ENCODE assay signal across 8 cellular contexts in the genomic region with DNA sequence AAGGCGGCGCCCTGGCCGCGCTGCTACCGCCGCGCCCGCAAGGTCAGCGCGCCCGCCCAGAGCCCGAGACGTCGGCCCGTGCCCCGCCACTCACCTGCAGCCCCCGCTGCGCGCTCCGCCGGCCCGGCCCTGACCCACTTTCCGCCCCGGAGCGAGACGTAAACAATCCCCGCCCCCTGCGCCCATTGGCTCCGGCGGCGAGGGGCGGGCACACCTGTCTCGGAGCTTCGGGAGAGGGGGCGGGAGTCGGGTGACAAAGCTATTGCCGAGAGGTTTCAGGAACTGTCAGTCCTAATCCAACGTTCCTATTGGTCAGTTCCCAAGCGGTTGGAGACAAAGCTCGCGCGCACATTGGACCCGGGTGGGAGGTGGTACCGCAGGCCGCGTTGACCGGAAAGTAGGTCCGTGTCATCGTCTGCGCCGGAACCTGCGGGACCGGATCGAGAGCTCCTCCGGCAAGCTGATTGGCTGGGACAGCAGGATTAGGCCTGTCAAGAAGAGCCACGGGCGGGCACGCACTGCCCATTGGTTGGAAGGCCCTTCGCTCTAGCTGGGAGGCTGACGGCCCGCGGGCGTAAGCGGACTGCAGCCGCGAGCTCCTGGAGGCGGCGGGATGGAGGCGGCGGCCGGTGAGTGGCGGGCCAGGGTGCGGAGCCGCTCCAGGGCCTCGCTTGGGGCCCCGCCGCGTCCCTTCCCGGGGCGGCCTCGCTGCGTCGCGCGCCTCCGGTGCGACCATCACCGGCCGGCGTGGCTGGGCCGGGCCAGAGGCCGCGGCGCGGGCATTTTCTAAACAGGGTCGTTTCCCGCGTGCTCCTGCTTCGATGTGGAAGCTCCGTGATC. TPM values are rescaled to one million over a fixed set of nuclear protein-coding genes. Genes with fewer than 3 reads are reported as not detected.
DNase-seq lines count a peak whose midpoint lies in the region; ATAC-seq and TF ChIP-seq lines count a peak whose summit lies in the region.

A gene with protein sequence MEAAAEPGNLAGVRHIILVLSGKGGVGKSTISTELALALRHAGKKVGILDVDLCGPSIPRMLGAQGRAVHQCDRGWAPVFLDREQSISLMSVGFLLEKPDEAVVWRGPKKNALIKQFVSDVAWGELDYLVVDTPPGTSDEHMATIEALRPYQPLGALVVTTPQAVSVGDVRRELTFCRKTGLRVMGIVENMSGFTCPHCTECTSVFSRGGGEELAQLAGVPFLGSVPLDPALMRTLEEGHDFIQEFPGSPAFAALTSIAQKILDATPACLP (plus strand): TSS at position 553 of the 840 bp plus-strand sequence. CDS start 61 bp downstream, at position 614.
A gene (minus strand): TSS at position 164 of the 840 bp plus-strand sequence. CDS start 1,088 bp downstream, outside the sequence.

- TF ChIP-seq RAD21 in SK-N-SH (IDR thresholded peaks at IDR 0.05; ENCODE audit: low read length), result no peak

- peak; percentile 89 to 92 for TF ChIP-seq POLR2A in gastroesophageal sphincter (IDR thresholded peaks at IDR 0.05)

- H3K4me1 ChIP-seq in SK-N-SH (ENCODE audit: control insufficient read depth in 1 of 2, insufficient read depth in 2 of 2, low read depth in 1 of 2, low read length in 1 of 2), result peaks cover 0 to 8% of the 10 kb centered on the region in 2 experiments; a peak in 1 of 4 replicates
- H3K4me1 ChIP-seq in gastroesophageal sphincter, result peaks cover 3 to 76% (median 32%) of the 10 kb centered on the region in 3 donors
- H3K4me1 ChIP-seq in neutrophil (ENCODE audit: control insufficient read depth in 1 of 2, insufficient read depth in 1 of 2, low read depth in 1 of 2, low read length in 1 of 2), result peaks cover 23 to 26% of the 10 kb centered on the region in 2 experiments

- CTCF ChIA-PET in SK-N-SH (lab: Yijun Ruan, JAX), result interaction anchor here (0.8 to 4.3 kb wide), 6 partner anchors 9 to 176 kb away, joined by 3 to 40 read pairs (median 4); a partner anchor contains a TSS

- H3K27me3 ChIP-seq in SK-N-SH (ENCODE audit: insufficient read depth), result no peaks in the 10 kb centered on the region
- H3K27me3 ChIP-seq in gastroesophageal sphincter, result no peaks in the 10 kb centered on the region
- no peaks in the 10 kb centered on the region for H3K27me3 ChIP-seq in neutrophil

- WGBS in SK-N-SH (ENCODE audit: low lambda C conversion rate), result 2% methylated on average over 14 of the region's 100 CpGs
- no CpG with 5 or more reads among the region's 100 CpGs for WGBS in gastroesophageal sphincter (ENCODE audit: low coverage in 1 of 2), 2 donors

- POLR2A ChIA-PET in SK-N-SH (lab: Yijun Ruan, JAX), result interaction anchor here (0.9 to 2.2 kb wide), 8 partner anchors 9 to 362 kb away, joined by 3 to 24 read pairs (median 4); a partner anchor contains a TSS

- H3K36me3 ChIP-seq in SK-N-SH (replicated peaks in 1 of 2; ENCODE audit: control insufficient read depth in 1 of 2, insufficient read depth in 2 of 2, low read length in 1 of 2), result peaks cover 3 to 35% of the 10 kb centered on the region in 2 experiments
- H3K36me3 ChIP-seq in gastroesophageal sphincter, result peaks cover 0 to 62% of the 10 kb centered on the region in 2 donors
- peaks cover 47% of the 10 kb centered on the region for H3K36me3 ChIP-seq in neutrophil

- TF ChIP-seq CTCF in SK-N-SH (IDR thresholded peaks at IDR 0.05) (no peak), gastroesophageal sphincter (IDR thresholded peaks at IDR 0.05) (peak in 2 of 4 experiments; percentile 5 to 14), neutrophil (IDR thresholded peaks at IDR 0.05) (peak; percentile 48)

- peaks cover 8% of the 10 kb centered on the region for H3F3A ChIP-seq in SK-N-SH (replicated peaks; ENCODE audit: insufficient read depth)

- peak; percentile 100 for DNase-seq in GM04504 (ENCODE audit: low read depth)
- peak; percentile 90 for DNase-seq in NCI-H1048 (lab: John Stamatoyannopoulos, UW)
- peak; percentile 97 for DNase-seq in SK-N-SH
- peak; percentile 98 for DNase-seq in activated naive CD4-positive, alpha-beta T cell treated with anti-CD3 and anti-CD28 coated beads, Interleukin-2, amount 50 U/mL, for 16 hours
- peak; percentile 89 to 100 (median 100) for DNase-seq in substantia nigra (lab: John Stamatoyannopoulos, UW)

- H2AFZ ChIP-seq in SK-N-SH (ENCODE audit: low read depth), result peak within 1 kb of the TSS; percentile 73; the same call in 1 of the 2 replicates

- TF ChIP-seq EP300 in SK-N-SH (IDR thresholded peaks at IDR 0.05; ENCODE audit: borderline replicate concordance in 1 of 2, low read depth in 1 of 2, low read length in 1 of 2), result no peak
- no peak for TF ChIP-seq EP300 in gastroesophageal sphincter (IDR thresholded peaks at IDR 0.05)

- H3K9ac ChIP-seq in SK-N-SH, result peak within 1 kb of the TSS; percentile 82

- H3K79me2 ChIP-seq in SK-N-SH (ENCODE audit: insufficient read depth), result peaks cover 54% of the 10 kb centered on the region

- H4K20me1 ChIP-seq in SK-N-SH (ENCODE audit: insufficient read depth), result peaks cover 13% of the 10 kb centered on the region; the same call in 1 of the 2 replicates

- peak; percentile 75 for ATAC-seq in HG02571 (IDR thresholded peaks at IDR 0.05; ENCODE audit: unreplicated experiment)
- ATAC-seq in gastroesophageal sphincter, result peak; percentile 97

- peak within 1 kb of the TSS; percentile 84 to 90 for H3K4me3 ChIP-seq in SK-N-SH (ENCODE audit: low read depth in 2 of 2, low read length in 1 of 2)
- peak within 1 kb of the TSS; percentile 79 to 85 for H3K4me3 ChIP-seq in gastroesophageal sphincter
- peak within 1 kb of the TSS; percentile 75 to 77 for H3K4me3 ChIP-seq in neutrophil (ENCODE audit: low read depth in 1 of 2, low read length in 1 of 2)

- H3K9me2 ChIP-seq in SK-N-SH, result no peaks in the 10 kb centered on the region

- peak within 1 kb of the TSS; percentile 48 to 53 for H3K27ac ChIP-seq in SK-N-SH (ENCODE audit: low read depth in 2 of 2, low read length in 1 of 2)
- H3K27ac ChIP-seq in gastroesophageal sphincter, result peak within 1 kb of the TSS; percentile 79 to 97 (median 94)
- peak within 1 kb of the TSS; percentile 94 for H3K27ac ChIP-seq in neutrophil
- H3K27ac ChIP-seq in substantia nigra (ENCODE audit: low read depth, low read length, poor library complexity, severe bottlenecking), result peak within 1 kb of the TSS; percentile 70

- H3K9me3 ChIP-seq in SK-N-SH (no peaks in the 10 kb centered on the region), gastroesophageal sphincter (no peaks in the 10 kb centered on the region), neutrophil (no peaks in the 10 kb centered on the region)

- peak within 1 kb of the TSS; percentile 91 for H3K4me2 ChIP-seq in SK-N-SH

TF ChIP-seq in SK-N-SH, 30 proteins besides CTCF, POLR2A, EP300 and RAD21 (continues in another document):
- TF ChIP-seq, protein P1, sequence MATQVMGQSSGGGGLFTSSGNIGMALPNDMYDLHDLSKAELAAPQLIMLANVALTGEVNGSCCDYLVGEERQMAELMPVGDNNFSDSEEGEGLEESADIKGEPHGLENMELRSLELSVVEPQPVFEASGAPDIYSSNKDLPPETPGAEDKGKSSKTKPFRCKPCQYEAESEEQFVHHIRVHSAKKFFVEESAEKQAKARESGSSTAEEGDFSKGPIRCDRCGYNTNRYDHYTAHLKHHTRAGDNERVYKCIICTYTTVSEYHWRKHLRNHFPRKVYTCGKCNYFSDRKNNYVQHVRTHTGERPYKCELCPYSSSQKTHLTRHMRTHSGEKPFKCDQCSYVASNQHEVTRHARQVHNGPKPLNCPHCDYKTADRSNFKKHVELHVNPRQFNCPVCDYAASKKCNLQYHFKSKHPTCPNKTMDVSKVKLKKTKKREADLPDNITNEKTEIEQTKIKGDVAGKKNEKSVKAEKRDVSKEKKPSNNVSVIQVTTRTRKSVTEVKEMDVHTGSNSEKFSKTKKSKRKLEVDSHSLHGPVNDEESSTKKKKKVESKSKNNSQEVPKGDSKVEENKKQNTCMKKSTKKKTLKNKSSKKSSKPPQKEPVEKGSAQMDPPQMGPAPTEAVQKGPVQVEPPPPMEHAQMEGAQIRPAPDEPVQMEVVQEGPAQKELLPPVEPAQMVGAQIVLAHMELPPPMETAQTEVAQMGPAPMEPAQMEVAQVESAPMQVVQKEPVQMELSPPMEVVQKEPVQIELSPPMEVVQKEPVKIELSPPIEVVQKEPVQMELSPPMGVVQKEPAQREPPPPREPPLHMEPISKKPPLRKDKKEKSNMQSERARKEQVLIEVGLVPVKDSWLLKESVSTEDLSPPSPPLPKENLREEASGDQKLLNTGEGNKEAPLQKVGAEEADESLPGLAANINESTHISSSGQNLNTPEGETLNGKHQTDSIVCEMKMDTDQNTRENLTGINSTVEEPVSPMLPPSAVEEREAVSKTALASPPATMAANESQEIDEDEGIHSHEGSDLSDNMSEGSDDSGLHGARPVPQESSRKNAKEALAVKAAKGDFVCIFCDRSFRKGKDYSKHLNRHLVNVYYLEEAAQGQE (IDR thresholded peaks at IDR 0.05; ENCODE audit: low read depth, low read length), result no peak
- TF ChIP-seq FOSL2 (IDR thresholded peaks at IDR 0.05; ENCODE audit: borderline replicate concordance, low read depth), result no peak
- TF ChIP-seq, protein P2, sequence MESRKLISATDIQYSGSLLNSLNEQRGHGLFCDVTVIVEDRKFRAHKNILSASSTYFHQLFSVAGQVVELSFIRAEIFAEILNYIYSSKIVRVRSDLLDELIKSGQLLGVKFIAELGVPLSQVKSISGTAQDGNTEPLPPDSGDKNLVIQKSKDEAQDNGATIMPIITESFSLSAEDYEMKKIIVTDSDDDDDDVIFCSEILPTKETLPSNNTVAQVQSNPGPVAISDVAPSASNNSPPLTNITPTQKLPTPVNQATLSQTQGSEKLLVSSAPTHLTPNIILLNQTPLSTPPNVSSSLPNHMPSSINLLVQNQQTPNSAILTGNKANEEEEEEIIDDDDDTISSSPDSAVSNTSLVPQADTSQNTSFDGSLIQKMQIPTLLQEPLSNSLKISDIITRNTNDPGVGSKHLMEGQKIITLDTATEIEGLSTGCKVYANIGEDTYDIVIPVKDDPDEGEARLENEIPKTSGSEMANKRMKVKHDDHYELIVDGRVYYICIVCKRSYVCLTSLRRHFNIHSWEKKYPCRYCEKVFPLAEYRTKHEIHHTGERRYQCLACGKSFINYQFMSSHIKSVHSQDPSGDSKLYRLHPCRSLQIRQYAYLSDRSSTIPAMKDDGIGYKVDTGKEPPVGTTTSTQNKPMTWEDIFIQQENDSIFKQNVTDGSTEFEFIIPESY (IDR thresholded peaks at IDR 0.05; ENCODE audit: borderline replicate concordance, low read depth), result peak; percentile 64; the same call in 1 of the 2 replicates
- no peak for TF ChIP-seq SMC3 (IDR thresholded peaks at IDR 0.05; ENCODE audit: low read depth, low read length)
- TF ChIP-seq CHD2 (IDR thresholded peaks at IDR 0.05; ENCODE audit: low read length, partially characterized antibody), result peak; percentile 96
- no peak for TF ChIP-seq TAF1 (IDR thresholded peaks at IDR 0.05; ENCODE audit: borderline replicate concordance, low read depth, low read length)

RNA-seq across cellular contexts. Expression of the first gene that starts in this region (rescaled TPM):
- 73.2 and 75.4 TPM in 2 replicates for polyA plus RNA-seq in SK-N-SH (2012; rRNA removed)
- polyA plus RNA-seq in SK-N-SH (2012; cell fraction: cytosol; rRNA removed), result 30.1 and 51.3 TPM in 2 replicates
- polyA plus RNA-seq in SK-N-SH (2012; cell fraction: nucleus; rRNA removed), result 98.8 and 129 TPM in 2 replicates
- 10 to 100 TPM; 64.4 to 92.2 (median 80.6) TPM for total RNA-seq in gastroesophageal sphincter

RNA-seq across cellular contexts. Expression of the second gene that starts in this region (rescaled TPM):
- 40.6 and 41.6 TPM in 2 replicates for polyA plus RNA-seq in SK-N-SH (2012; rRNA removed)
- 8.8 and 17.6 TPM in 2 replicates for polyA plus RNA-seq in SK-N-SH (2012; cell fraction: cytosol; rRNA removed)
- polyA plus RNA-seq in SK-N-SH (2012; cell fraction: nucleus; rRNA removed), result 245 and 398 TPM in 2 replicates
- total RNA-seq in gastroesophageal sphincter, result 10 to 100 TPM; 52.4 to 81.1 (median 75.4) TPM

Comparison
In these comparisons a context has a peak if more than half of its experiments do, and no peak if none do; other contexts are left out.
1. Peak in every context shown above with its lines: DNase-seq, ATAC-seq, H3K4me3 ChIP-seq and H3K27ac ChIP-seq.